ENCODE assay signal across 19 cellular contexts in the genomic region with DNA sequence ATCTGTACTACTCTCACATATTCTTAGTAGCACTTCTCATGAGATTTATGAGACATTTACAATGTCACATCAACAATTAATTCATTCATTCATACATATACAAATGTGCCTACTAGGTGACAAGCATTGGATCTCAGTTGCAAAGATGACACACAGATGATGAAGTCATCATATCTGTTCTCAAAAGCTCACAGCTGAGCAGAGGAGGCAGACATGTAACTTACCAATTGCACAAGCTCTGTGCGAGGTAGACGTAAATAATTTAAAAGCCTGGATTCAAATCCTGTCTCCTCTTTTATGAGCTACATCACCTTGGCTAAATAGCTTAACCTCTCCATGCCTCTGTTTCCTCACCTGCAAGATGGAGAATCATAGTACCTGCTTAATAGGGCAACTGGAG.
DNase-seq lines count a peak whose midpoint lies in the region; ATAC-seq, FAIRE-seq and TF ChIP-seq lines count a peak whose summit lies in the region.
"Had no signal": no experiment of that assay in that cellular context is flagged by ENCODE, and none has a peak within 500 bp of the region (broad histone marks: within the 10 kb centered on the region; RNA-seq: fewer than 3 reads in every experiment).

No MANE protein-coding gene starts in this region.

- H3K4me3 ChIP-seq in ACC112 (ENCODE audit: low read depth, low read length) (peak overlapping the region; percentile 66; the same call in 1 of the 2 replicates), astrocyte (ENCODE audit: insufficient read depth, low read depth, low read length) (no peak overlapping the region), right cardiac atrium (ENCODE audit: low read length) (no peak overlapping the region)
- H3K4me3 ChIP-seq: gastrocnemius medialis, spleen had no signal

- peak overlapping the region; percentile 41 for H3T11ph ChIP-seq in H9 (ENCODE audit: low read length)

- H3K18ac ChIP-seq in H9 (ENCODE audit: insufficient read length, low read depth, low read length) = no peak overlapping the region

- FAIRE-seq in astrocyte (lab: Jason Lieb, UNC) = no peak

- H3K4me3 Mint-ChIP-seq in H9 (no peak overlapping the region), astrocyte (ENCODE audit: unreplicated experiment) (no peak overlapping the region)

- DNase-seq in H9 (no peak), astrocyte (ENCODE audit: low read depth) (peak; percentile 34), iris pigment epithelial cell (ENCODE audit: low read depth) (peak; percentile 82), right cardiac atrium (no peak), foreskin melanocyte (no peak)
- DNase-seq: activated CD4-positive, alpha-beta T cell treated with anti-CD3 and anti-CD28 coated beads, Interleukin-2, amount 50 U/mL, for 48 hours; activated effector memory CD4-positive, alpha-beta T cell treated with Interleukin-2 at 50 U/mL for 16 hours; BE2C; effector CD4-positive, alpha-beta T cell; gastrocnemius medialis; Karpas-422; mesendoderm; NCI-H187; NCI-H748 treated with DMSO at 0.1 percent for 48 hours; occipital lobe; spleen had no signal

- H4K20me1 ChIP-seq in H9 (ENCODE audit: control insufficient read depth, insufficient read depth, insufficient read length) = no peaks in the 10 kb centered on the region
- H4K20me1 ChIP-seq in astrocyte (ENCODE audit: insufficient read depth, low read length) = no peaks in the 10 kb centered on the region

- intact Hi-C loops in right cardiac atrium (cut with DNase I) = loop anchor here (5.0 to 10.0 kb wide), 3 partner anchors 75 to 135 kb away; partner anchors contain the start of gene CDK6 (in 1 of the 4)

- H2BK12ac ChIP-seq in H9 (ENCODE audit: insufficient read length, low read depth, low read length) = no peak overlapping the region

- H3K27ac Mint-ChIP-seq in H9 (no peak overlapping the region), astrocyte (ENCODE audit: unreplicated experiment) (peak overlapping the region; percentile 79)

- no peaks in the 10 kb centered on the region; a peak in 2 of 7 replicates for H3K36me3 Mint-ChIP-seq in H9 (ENCODE audit: insufficient read depth in 1 of 3, low read depth in 3 of 3)
- peaks cover 3% of the 10 kb centered on the region for H3K36me3 Mint-ChIP-seq in astrocyte (ENCODE audit: low read depth, unreplicated experiment)

- H3K9me3 ChIP-seq in H9 (ENCODE audit: control insufficient read depth, low read depth, low read length) (no peaks in the 10 kb centered on the region), astrocyte (ENCODE audit: insufficient read depth, low read depth, low read length) (no peaks in the 10 kb centered on the region), right cardiac atrium (ENCODE audit: control insufficient read depth, low read length) (no peaks in the 10 kb centered on the region)
- H3K9me3 ChIP-seq: BE2C, gastrocnemius medialis, spleen had no signal

- H3K4me2 ChIP-seq in H9 (ENCODE audit: insufficient read depth, insufficient read length, low read length) = no peak overlapping the region
- H3K4me2 ChIP-seq in astrocyte (ENCODE audit: low read length) = peak overlapping the region; percentile 91

- no peak overlapping the region for H3K23ac ChIP-seq in H9 (ENCODE audit: insufficient read length, low read depth, low read length)

- no peak overlapping the region for H2BK5ac ChIP-seq in H9 (ENCODE audit: insufficient read length, low read length)

- H3K27me3 Mint-ChIP-seq in H9 (ENCODE audit: low read depth) = no peaks in the 10 kb centered on the region
- no peaks in the 10 kb centered on the region for H3K27me3 Mint-ChIP-seq in astrocyte (ENCODE audit: low read depth, unreplicated experiment)

- H4K91ac ChIP-seq in H9 (ENCODE audit: insufficient read length, low read depth, low read length) = no peak overlapping the region

- H3K4me1 Mint-ChIP-seq in H9 = peaks cover 22 to 24% of the 10 kb centered on the region in 2 experiments
- peaks cover 52% of the 10 kb centered on the region for H3K4me1 Mint-ChIP-seq in astrocyte (ENCODE audit: low read depth, unreplicated experiment)

- no peak overlapping the region for H4K8ac ChIP-seq in H9 (replicated peaks; ENCODE audit: insufficient read length, low read depth, low read length)

- H2BK120ac ChIP-seq in H9 (ENCODE audit: low read depth, low read length, poor library complexity, severe bottlenecking) = no peak overlapping the region

- H3K9ac ChIP-seq in H9 (ENCODE audit: extremely low read depth, insufficient read length, low read length) (no peak overlapping the region), astrocyte (ENCODE audit: low read length) (peak overlapping the region; percentile 88)

- no peak overlapping the region for H3K14ac ChIP-seq in H9 (ENCODE audit: insufficient read depth, low read length)

- H3K36me3 ChIP-seq in ACC112 (ENCODE audit: insufficient read depth, low read length) (peaks cover 1% of the 10 kb centered on the region), astrocyte (ENCODE audit: insufficient read depth, low read length) (no peaks in the 10 kb centered on the region)
- H3K36me3 ChIP-seq: BE2C, gastrocnemius medialis, spleen had no signal

- H2BK15ac ChIP-seq in H9 (ENCODE audit: low read depth, low read length) = no peak overlapping the region

- no CpG with 5 or more reads among the region's 2 CpGs for WGBS in H9 (ENCODE audit: extremely low coverage, insufficient read length, low lambda C conversion rate)
- WGBS in right cardiac atrium = 93% methylated on average over 2 of the region's 2 CpGs

- peaks cover 26% of the 10 kb centered on the region for H3K79me2 ChIP-seq in ACC112 (ENCODE audit: control insufficient read depth, insufficient read depth, low read length, unreplicated experiment)
- no peaks in the 10 kb centered on the region for H3K79me2 ChIP-seq in H9 (ENCODE audit: insufficient read depth, low read length)
- peaks cover 64% of the 10 kb centered on the region for H3K79me2 ChIP-seq in astrocyte (ENCODE audit: insufficient read depth, low read length)

- H3K27me3 ChIP-seq in ACC112 (ENCODE audit: insufficient read depth, low read length) = no peaks in the 10 kb centered on the region
- no peaks in the 10 kb centered on the region for H3K27me3 ChIP-seq in H9 (ENCODE audit: insufficient read depth, low read length)
- no peaks in the 10 kb centered on the region for H3K27me3 ChIP-seq in astrocyte (ENCODE audit: insufficient read depth, low read length)
- H3K27me3 ChIP-seq in right cardiac atrium (ENCODE audit: control insufficient read depth, insufficient read depth) = no peaks in the 10 kb centered on the region
- H3K27me3 ChIP-seq: BE2C, gastrocnemius medialis, spleen had no signal

- H3K23me2 ChIP-seq in H9 (ENCODE audit: insufficient read length, low read depth, low read length, poor library complexity, severe bottlenecking) = peaks cover 8% of the 10 kb centered on the region

- H3K27ac ChIP-seq in ACC112 (ENCODE audit: low read depth, low read length) = peak overlapping the region; percentile 87
- H3K27ac ChIP-seq in H9 (ENCODE audit: insufficient read length, low read depth, low read length) = no peak overlapping the region
- H3K27ac ChIP-seq in astrocyte (ENCODE audit: low read depth, low read length) = peak overlapping the region; percentile 94
- no peak overlapping the region for H3K27ac ChIP-seq in right cardiac atrium (ENCODE audit: low read length)

- no peak overlapping the region for H2AK5ac ChIP-seq in H9 (ENCODE audit: insufficient read length, low read length)

- TF ChIP-seq CTCF in H9 (conservative IDR thresholded peaks at IDR 0.05) (no peak), astrocyte (IDR thresholded peaks at IDR 0.05; ENCODE audit: insufficient read depth, low read depth, low read length) (no peak)

- H4K5ac ChIP-seq in H9 (ENCODE audit: insufficient read length, low read depth, low read length) = no peak overlapping the region

- H3K9me3 Mint-ChIP-seq in H9 (no peaks in the 10 kb centered on the region; a peak in 1 of 5 replicates), astrocyte (ENCODE audit: unreplicated experiment) (no peaks in the 10 kb centered on the region)

- H3K4me1 ChIP-seq in ACC112 (ENCODE audit: control insufficient read depth, insufficient read depth, low read length, unreplicated experiment) = peaks cover 49% of the 10 kb centered on the region
- no peaks in the 10 kb centered on the region for H3K4me1 ChIP-seq in H9 (ENCODE audit: insufficient read depth, low read length)
- peaks cover 57% of the 10 kb centered on the region for H3K4me1 ChIP-seq in astrocyte (ENCODE audit: insufficient read depth, low read length)
- peaks cover 3% of the 10 kb centered on the region for H3K4me1 ChIP-seq in right cardiac atrium (ENCODE audit: control insufficient read depth, insufficient read depth, low read length)

- no peak for ATAC-seq in GM21360 (IDR thresholded peaks at IDR 0.05; ENCODE audit: unreplicated experiment)
- no peak for ATAC-seq in HG03175 (IDR thresholded peaks at IDR 0.05; ENCODE audit: unreplicated experiment)
- ATAC-seq in right cardiac atrium = no peak
- ATAC-seq: gastrocnemius medialis had no signal

- no peak overlapping the region for H3K4ac ChIP-seq in H9 (ENCODE audit: low read depth, low read length)

- no peaks in the 10 kb centered on the region for H3K79me1 ChIP-seq in H9 (ENCODE audit: insufficient read depth, low read depth, low read length, poor library complexity, severe bottlenecking)

- no peak overlapping the region for H3K56ac ChIP-seq in H9 (ENCODE audit: insufficient read length, low read depth, low read length)

- no peak overlapping the region for H2AFZ ChIP-seq in ACC112 (ENCODE audit: low read length, unreplicated experiment)
- no peak overlapping the region for H2AFZ ChIP-seq in H9 (ENCODE audit: low read length)
- H2AFZ ChIP-seq in astrocyte (ENCODE audit: low read depth, low read length) = no peak overlapping the region

- no peak overlapping the region for H2BK20ac ChIP-seq in H9 (ENCODE audit: low read depth, low read length, poor library complexity, severe bottlenecking)

Comparison
In these comparisons a context has a peak if more than half of its experiments do, and no peak if none do; other contexts are left out.
1. H3K27ac ChIP-seq: peak in ACC112 (single experiment) and astrocyte (single experiment); none in H9 (single experiment) and right cardiac atrium (single experiment).
2. DNase-seq: peak in astrocyte (single experiment) and iris pigment epithelial cell (single experiment); none in H9 (single experiment), right cardiac atrium (0 of 3) and foreskin melanocyte (single experiment).